ENCODE assay signal across 8 cellular contexts in the genomic region with DNA sequence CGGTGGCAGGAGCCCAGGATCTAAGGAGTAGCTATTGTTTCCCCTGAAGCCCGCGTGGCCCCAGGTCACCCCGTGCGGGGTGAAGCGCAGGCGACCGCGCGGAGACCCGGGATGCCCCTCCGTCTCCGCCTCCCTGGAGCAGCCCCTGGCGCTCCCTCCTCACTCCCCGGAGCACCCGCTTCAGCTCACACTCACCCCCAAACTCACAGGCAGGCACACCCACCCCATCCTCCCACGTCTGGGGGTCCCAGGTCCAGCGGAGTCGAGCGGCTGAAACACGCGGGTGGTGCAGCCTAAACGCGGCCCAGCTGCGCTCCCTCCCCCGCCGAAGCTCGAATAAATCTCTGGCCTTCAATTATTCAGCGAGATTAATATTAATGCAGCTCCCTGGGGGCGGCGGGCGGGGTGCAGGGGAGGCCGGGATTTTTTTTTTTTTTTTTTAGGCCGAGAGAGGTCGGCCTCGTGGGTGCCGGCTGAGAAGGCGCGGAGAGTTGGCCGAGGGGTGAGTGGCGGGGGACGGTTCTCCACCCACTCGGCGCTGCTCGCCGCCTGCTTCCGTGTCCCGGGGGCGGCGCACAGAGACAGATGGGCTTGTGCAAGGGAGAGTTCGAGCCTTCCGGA. TPM values are rescaled to one million over a fixed set of nuclear protein-coding genes. Genes with fewer than 3 reads are reported as not detected.
DNase-seq lines count a peak whose midpoint lies in the region; TF ChIP-seq lines count a peak whose summit lies in the region.

No MANE protein-coding gene starts in this region.

- in situ Hi-C loops in GM23248 (cut with MboI) (loop anchor here (10.0 to 25.0 kb wide), 2 partner anchors 495 to 833 kb away; no protein-coding TSS in a partner anchor), ACHN (cut with HindIII; ENCODE audit: low pct_ligation_motif_present, low pct_unique_long_range_greater_than_20kb, low sequenced_read_pairs) (no loop called here)

- peak overlapping the region; percentile 94 for H3K4me2 ChIP-seq in GM23248 (ENCODE audit: unreplicated experiment)
- H3K4me2 ChIP-seq in skeletal muscle satellite cell (ENCODE audit: low read length), result peak overlapping the region; percentile 86

- no peak for TF ChIP-seq CTCF in WI38 (IDR thresholded peaks at IDR 0.05; ENCODE audit: low read depth, low read length)
- no peak for TF ChIP-seq CTCF in cardiac muscle cell (IDR thresholded peaks at IDR 0.05; ENCODE audit: low read depth, low read length)

- no peaks in the 10 kb centered on the region for H4K20me1 ChIP-seq in GM23248 (ENCODE audit: insufficient read depth)

- H3K4me3 ChIP-seq in GM23248 (peak overlapping the region; percentile 73), WI38 (ENCODE audit: low read depth, low read length) (peak overlapping the region; percentile 63), cardiac muscle cell (peak overlapping the region; percentile 50), skeletal muscle satellite cell (ENCODE audit: low read length) (peak overlapping the region; percentile 68)

- H3K27me3 ChIP-seq in GM23248 (replicated peaks; ENCODE audit: insufficient read depth), result no peaks in the 10 kb centered on the region
- H3K27me3 ChIP-seq in cardiac muscle cell, result peaks cover 100% of the 10 kb centered on the region
- H3K27me3 ChIP-seq in skeletal muscle satellite cell (ENCODE audit: control insufficient read depth, insufficient read depth, low read length), result peaks cover 92% of the 10 kb centered on the region

- H3K4me1 ChIP-seq in GM23248 (ENCODE audit: insufficient read depth), result peaks cover 17% of the 10 kb centered on the region
- H3K4me1 ChIP-seq in cardiac muscle cell (ENCODE audit: low read depth), result peaks cover 6% of the 10 kb centered on the region
- peaks cover 20% of the 10 kb centered on the region for H3K4me1 ChIP-seq in skeletal muscle satellite cell (ENCODE audit: control insufficient read depth, insufficient read depth, low read length)

- peak; percentile 52 for DNase-seq in GM23248
- peak; percentile 13 to 29 for DNase-seq in cardiac muscle cell (ENCODE audit: low read depth in 1 of 2, low spot score in 1 of 2)
- DNase-seq in ACHN, result no peak
- DNase-seq in pons (ENCODE audit: low spot score), result no peak
- no peak for DNase-seq in stimulated activated naive CD4-positive, alpha-beta T cell (lab: John Stamatoyannopoulos, UW)
- no peak for DNase-seq in activated CD4-positive, alpha-beta T cell treated with anti-CD3 and anti-CD28 coated beads for 1 hour

- H3K36me3 ChIP-seq in GM23248 (ENCODE audit: low read depth) (no peaks in the 10 kb centered on the region), cardiac muscle cell (no peaks in the 10 kb centered on the region), skeletal muscle satellite cell (ENCODE audit: insufficient read depth, low read length) (no peaks in the 10 kb centered on the region)

- H3K27ac ChIP-seq in GM23248 (no peak overlapping the region), cardiac muscle cell (no peak overlapping the region)

- H3F3A ChIP-seq in GM23248 (ENCODE audit: insufficient read depth), result peaks cover 24% of the 10 kb centered on the region

- no peaks in the 10 kb centered on the region for H3K79me2 ChIP-seq in GM23248 (ENCODE audit: insufficient read depth)

- no peaks in the 10 kb centered on the region for H3K9me2 ChIP-seq in GM23248 (ENCODE audit: insufficient read depth)

- H3K9me3 ChIP-seq in GM23248 (ENCODE audit: low read depth), result no peaks in the 10 kb centered on the region
- no peaks in the 10 kb centered on the region for H3K9me3 ChIP-seq in cardiac muscle cell (ENCODE audit: low read depth)
- H3K9me3 ChIP-seq in skeletal muscle satellite cell (replicated peaks; ENCODE audit: low read length), result no peaks in the 10 kb centered on the region

- WGBS in GM23248 (ENCODE audit: low coverage in 1 of 2, low lambda C conversion rate in 2 of 2, missing lambda C conversion rate in 2 of 2), 2 experiments, result 5% methylated on average over 39 to 52 of the region's 52 CpGs

- H2AFZ ChIP-seq in GM23248, result peak overlapping the region; percentile 79

- H3K9ac ChIP-seq in GM23248, result peak overlapping the region; percentile 70
- no peak overlapping the region for H3K9ac ChIP-seq in skeletal muscle satellite cell (ENCODE audit: low read depth, low read length)

RNA-seq across cellular contexts. Expression of gene SLC1A2, which starts 0.5 kb away (rescaled TPM):
- total RNA-seq in GM23248 (2014; rRNA removed; shearing (Covaris generic)), result 1.2 and 1.5 TPM in 2 replicates
- polyA plus RNA-seq in GM23248 (2016; fragmentation: Nextera tagmentation; extraction: Ambion mirVana) (0.49 and 0.88 TPM in 2 replicates), cardiac muscle cell (0.76 and 1.4 TPM in 2 replicates)
- 0.92 and 1.3 TPM in 2 replicates for total RNA-seq in cardiac muscle cell
- total RNA-seq in skeletal muscle satellite cell (2012; rRNA removed), result 2.8 and 5.7 TPM in 2 replicates

Comparison
In these comparisons a context has a peak if more than half of its experiments do, and no peak if none do; other contexts are left out.
1. DNase-seq: peak in GM23248 (single experiment) and cardiac muscle cell (2 of 2); none in ACHN (single experiment), pons (single experiment), stimulated activated naive CD4-positive, alpha-beta T cell (0 of 6) and activated CD4-positive, alpha-beta T cell treated with anti-CD3 and anti-CD28 coated beads for 1 hour (single experiment).
2. Peak in every context shown above with its lines, with median percentiles within 50 percentile points of each other: H3K4me3 ChIP-seq.